In the genomic region with DNA sequence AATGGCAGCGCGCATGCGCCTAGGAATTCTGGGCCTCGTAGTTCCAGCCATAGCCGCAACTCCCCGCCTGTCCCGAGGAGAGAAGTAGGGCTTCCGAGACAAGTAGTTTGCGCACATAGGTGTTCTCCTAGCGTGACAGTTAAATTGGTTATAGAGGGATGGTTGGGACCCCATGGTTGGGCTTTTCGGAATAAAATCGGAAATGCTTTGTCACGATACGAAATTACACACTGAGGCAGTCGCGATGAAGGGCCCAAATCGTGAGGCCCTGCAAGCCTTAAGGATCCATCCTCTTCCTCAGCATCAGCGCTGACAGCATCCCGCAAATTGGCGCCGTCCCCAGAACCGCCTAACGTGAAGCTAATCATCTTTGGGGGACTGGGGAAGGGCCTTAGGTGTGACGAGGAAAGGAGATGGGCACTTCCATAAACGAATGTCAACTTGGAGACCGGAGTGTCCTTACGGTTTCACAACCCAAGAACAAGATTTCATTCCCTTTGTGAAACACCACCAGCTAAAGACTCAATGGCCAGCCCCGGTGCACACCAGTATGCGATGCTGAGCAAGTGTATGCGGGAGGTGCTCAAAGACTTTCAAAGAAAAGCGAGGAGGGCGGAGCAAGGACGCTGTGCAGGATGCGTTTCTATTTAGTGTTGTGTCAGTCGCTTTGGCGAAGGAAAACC, we compare ENCODE assay signal across 8 cellular contexts. TPM values are rescaled to one million over a fixed set of nuclear protein-coding genes. Genes with fewer than 3 reads are reported as not detected.
DNase-seq lines count a peak whose midpoint lies in the region; ATAC-seq and TF ChIP-seq lines count a peak whose summit lies in the region.

No MANE protein-coding gene starts in this region.

- BruUV-seq in MCF 10A (replicated peaks; lab: Mats Ljungman, UMichigan), result no TSS peak

- peak overlapping the region; percentile 99 for H2AFZ ChIP-seq in ACC112 (ENCODE audit: low read length, unreplicated experiment)

- H3K27ac Mint-ChIP-seq in MCF 10A (ENCODE audit: low read depth, unreplicated experiment), result peak overlapping the region; percentile 74

- H3K27me3 ChIP-seq in ACC112 (ENCODE audit: insufficient read depth, low read length) (no peaks in the 10 kb centered on the region), kidney epithelial cell (ENCODE audit: control insufficient read depth, insufficient read depth, low read length) (no peaks in the 10 kb centered on the region)

- H3K27ac ChIP-seq in ACC112 (ENCODE audit: low read depth, low read length), result no peak overlapping the region

- TF ChIP-seq CTCF in MCF 10A (IDR thresholded peaks at IDR 0.05; ENCODE audit: unreplicated experiment), result no peak
- TF ChIP-seq CTCF in kidney epithelial cell (IDR thresholded peaks at IDR 0.05; ENCODE audit: insufficient read depth, low read length, poor library complexity, severe bottlenecking), result no peak

- POLR2A ChIA-PET in MCF 10A (lab: Yijun Ruan, JAX), result interaction anchor here (0.6 to 1.4 kb wide), 6 partner anchors 9 to 346 kb away, joined by 3 to 5 read pairs (median 3); a partner anchor contains a TSS

- peak overlapping the region; percentile 83 for H3K4me3 ChIP-seq in ACC112 (ENCODE audit: low read depth, low read length)
- peak overlapping the region; percentile 88 for H3K4me3 ChIP-seq in kidney epithelial cell (ENCODE audit: low read depth, low read length)

- peaks cover 10% of the 10 kb centered on the region for H3K4me1 ChIP-seq in ACC112 (ENCODE audit: control insufficient read depth, insufficient read depth, low read length, unreplicated experiment)

- H3K79me2 ChIP-seq in ACC112 (ENCODE audit: control insufficient read depth, insufficient read depth, low read length, unreplicated experiment), result peaks cover 20% of the 10 kb centered on the region

- CTCF ChIA-PET in MCF 10A (lab: Yijun Ruan, JAX), result interaction anchor here (0.7 to 1.6 kb wide), 2 partner anchors 182 to 263 kb away, joined by 3 read pairs; no protein-coding TSS in a partner anchor

- peak overlapping the region; percentile 85 for H3K4me3 Mint-ChIP-seq in MCF 10A (ENCODE audit: unreplicated experiment)

- H3K36me3 Mint-ChIP-seq in MCF 10A (ENCODE audit: insufficient read depth, unreplicated experiment), result no peaks in the 10 kb centered on the region

- DNase-seq in T-helper 1 cell, result peak in 4 of 5 donors; percentile 6 to 53 (median 28)
- DNase-seq in MCF 10A (ENCODE audit: unreplicated experiment), result no peak
- no peak for DNase-seq in kidney epithelial cell (ENCODE audit: low read depth)
- peak; percentile 24 for DNase-seq in stimulated activated CD4-positive, alpha-beta T cell treated with anti-CD3 and anti-CD28 coated beads, Interleukin-2, amount 100 ng/mL, for 4 hours (ENCODE audit: low read depth)
- DNase-seq in MV-4-11 (lab: John Stamatoyannopoulos, UW), result no peak

- intact Hi-C loops in MCF 10A (cut with micrococcal nuclease), result no loop called here

- peak; percentile 6 for ATAC-seq in GM21619 (IDR thresholded peaks at IDR 0.05; ENCODE audit: unreplicated experiment)
- no peak for ATAC-seq in HG03354 (IDR thresholded peaks at IDR 0.05; ENCODE audit: poor library complexity, severe bottlenecking, unreplicated experiment)

- peaks cover 6% of the 10 kb centered on the region for H3K4me1 Mint-ChIP-seq in MCF 10A (ENCODE audit: insufficient read depth, unreplicated experiment)

- no peaks in the 10 kb centered on the region for H3K36me3 ChIP-seq in ACC112 (ENCODE audit: insufficient read depth, low read length)
- H3K36me3 ChIP-seq in kidney epithelial cell (ENCODE audit: control insufficient read depth, insufficient read depth, low read length), result no peaks in the 10 kb centered on the region

- no peaks in the 10 kb centered on the region for H3K27me3 Mint-ChIP-seq in MCF 10A (ENCODE audit: insufficient read depth, unreplicated experiment)

- H3K9me3 Mint-ChIP-seq in MCF 10A (ENCODE audit: unreplicated experiment), result no peaks in the 10 kb centered on the region

RNA-seq across cellular contexts. Expression of a gene that starts 0.6 kb away (rescaled TPM):
- total RNA-seq in MCF 10A (2022) (25.5 and 26.8 TPM in 2 replicates), kidney epithelial cell (12.5 and 20.1 TPM in 2 replicates)

Comparison
In these comparisons a context has a peak if more than half of its experiments do, and no peak if none do; other contexts are left out.
1. DNase-seq: peak in T-helper 1 cell (4 of 5) and stimulated activated CD4-positive, alpha-beta T cell treated with anti-CD3 and anti-CD28 coated beads, Interleukin-2, amount 100 ng/mL, for 4 hours (single experiment); none in MCF 10A (single experiment), kidney epithelial cell (single experiment) and MV-4-11 (single experiment).